ENCODE assay signal across 15 cellular contexts in genomic region chr20:49880724-49881445, GRCh38.
"Had no signal": no experiment of that assay in that cellular context is flagged by ENCODE, and none has a peak within 500 bp of the region (broad histone marks: within the 10 kb centered on the region; RNA-seq: fewer than 3 reads in every experiment).

No MANE protein-coding gene starts in this region.

- H3K9me3 ChIP-seq: sigmoid colon, SJSA1, suprapubic skin, upper lobe of right lung had no signal

- H3K4me1 ChIP-seq: foreskin keratinocyte, suprapubic skin, upper lobe of right lung had no signal

- DNase-seq: activated CD4-positive, alpha-beta T cell treated with anti-CD3 and anti-CD28 coated beads for 4 hours; activated gamma-delta T cell treated with Interleukin-2 at 50 U/mL for 16 hours; activated T-cell treated with anti-CD3 and anti-CD28 coated beads, Interleukin-2, amount 50 U/mL, for 48 hours; cerebellar nuclear complex; dorsolateral prefrontal cortex; foreskin keratinocyte; left colon; sigmoid colon; stimulated activated CD4-positive, alpha-beta T cell treated with anti-CD3 and anti-CD28 coated beads, Interleukin-2, amount 100 ng/mL, for 24 hours; stimulated activated naive CD4-positive, alpha-beta T cell; T-helper 9 cell; upper lobe of right lung had no signal

- H3K27me3 Mint-ChIP-seq: natural killer cell treated with Interleukin-12 subunit alpha and Interleukin-12 subunit beta and Interleukin-15 and Interleukin-18, amount 100 ng/mL, for 72 hours had no signal

- H3K27me3 ChIP-seq: dorsolateral prefrontal cortex, foreskin keratinocyte, sigmoid colon, SJSA1, suprapubic skin, upper lobe of right lung had no signal

- H3K4me3 ChIP-seq: dorsolateral prefrontal cortex, sigmoid colon, SJSA1, suprapubic skin, upper lobe of right lung had no signal

- H3K4me3 Mint-ChIP-seq: natural killer cell treated with Interleukin-12 subunit alpha and Interleukin-12 subunit beta and Interleukin-15 and Interleukin-18, amount 100 ng/mL, for 72 hours had no signal

- H3K9me3 Mint-ChIP-seq: natural killer cell treated with Interleukin-12 subunit alpha and Interleukin-12 subunit beta and Interleukin-15 and Interleukin-18, amount 100 ng/mL, for 72 hours had no signal

- ATAC-seq: foreskin keratinocyte; left colon; natural killer cell treated with Interleukin-12 subunit alpha and Interleukin-12 subunit beta and Interleukin-15 and Interleukin-18, amount 100 ng/mL, for 72 hours; upper lobe of right lung had no signal

- H3K27ac ChIP-seq: foreskin keratinocyte, sigmoid colon, SJSA1, suprapubic skin, upper lobe of right lung had no signal
